In the genomic region with DNA sequence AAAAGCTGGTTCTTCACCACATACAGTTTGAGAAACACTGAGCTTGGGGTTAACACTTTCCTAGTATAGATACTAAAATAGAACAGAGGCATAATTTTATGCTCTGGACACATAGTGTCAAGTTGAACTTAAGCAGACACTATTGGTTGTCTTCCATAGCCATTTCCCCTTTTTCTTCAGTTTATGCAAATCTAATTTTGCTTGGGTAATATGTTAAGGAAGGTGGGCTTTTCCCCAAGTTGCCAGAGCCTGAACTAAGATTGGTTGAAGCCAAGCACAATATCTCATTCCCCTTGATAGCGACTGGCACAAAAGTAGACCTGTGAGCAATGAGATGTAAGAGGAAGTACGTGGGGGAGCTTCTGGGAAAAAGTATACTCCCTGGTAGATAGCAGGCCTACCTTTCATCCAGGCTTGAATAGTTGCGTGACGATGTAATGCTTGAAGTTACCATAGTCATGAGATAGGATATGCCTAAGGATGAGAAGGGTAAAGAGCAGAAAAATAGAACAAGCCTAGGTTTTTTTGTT, we compare ENCODE assay signal across 13 cellular contexts. TPM values are rescaled to one million over a fixed set of nuclear protein-coding genes. Genes with fewer than 3 reads are reported as not detected.
DNase-seq lines count a peak whose midpoint lies in the region; ATAC-seq and TF ChIP-seq lines count a peak whose summit lies in the region.
"Had no signal": no experiment of that assay in that cellular context is flagged by ENCODE, and none has a peak within 500 bp of the region (broad histone marks: within the 10 kb centered on the region; RNA-seq: fewer than 3 reads in every experiment).

No MANE protein-coding gene starts in this region.

- intact Hi-C loops in activated CD4-positive, alpha-beta T cell treated with anti-CD3 and anti-CD28 coated beads for 36 hours (cut with DNase I, micrococcal nuclease), result no loop called here

- H3K27ac Mint-ChIP-seq in natural killer cell treated with Interleukin-12 subunit alpha and Interleukin-12 subunit beta and Interleukin-15 and Interleukin-18, amount 100 ng/mL, for 72 hours, result peak overlapping the region; percentile 38 to 88
- no peak overlapping the region for H3K27ac Mint-ChIP-seq in activated CD4-positive, alpha-beta T cell treated with anti-CD3 and anti-CD28 coated beads for 36 hours

- peaks cover 14 to 17% of the 10 kb centered on the region in 2 donors for H3K4me1 Mint-ChIP-seq in natural killer cell treated with Interleukin-12 subunit alpha and Interleukin-12 subunit beta and Interleukin-15 and Interleukin-18, amount 100 ng/mL, for 72 hours (ENCODE audit: low read depth in 2 of 2)
- peaks cover 1% of the 10 kb centered on the region for H3K4me1 Mint-ChIP-seq in activated CD4-positive, alpha-beta T cell treated with anti-CD3 and anti-CD28 coated beads for 36 hours

- H3K9me3 Mint-ChIP-seq in natural killer cell treated with Interleukin-12 subunit alpha and Interleukin-12 subunit beta and Interleukin-15 and Interleukin-18, amount 100 ng/mL, for 72 hours, result no peaks in the 10 kb centered on the region
- H3K9me3 Mint-ChIP-seq in activated CD4-positive, alpha-beta T cell treated with anti-CD3 and anti-CD28 coated beads for 36 hours (ENCODE audit: low read depth), result no peaks in the 10 kb centered on the region

- H3K4me3 Mint-ChIP-seq in natural killer cell treated with Interleukin-12 subunit alpha and Interleukin-12 subunit beta and Interleukin-15 and Interleukin-18, amount 100 ng/mL, for 72 hours, result peak overlapping the region; percentile 11
- no peak overlapping the region for H3K4me3 Mint-ChIP-seq in activated CD4-positive, alpha-beta T cell treated with anti-CD3 and anti-CD28 coated beads for 36 hours

- in situ Hi-C loops in KBM-7 (cut with MboI; ENCODE audit: low pct_unique_long_range_greater_than_20kb, low sequenced_read_pairs), result no loop called here

- ATAC-seq in natural killer cell treated with Interleukin-12 subunit alpha and Interleukin-12 subunit beta and Interleukin-15 and Interleukin-18, amount 100 ng/mL, for 72 hours, result peak; percentile 72 to 86
- ATAC-seq in activated CD4-positive, alpha-beta T cell treated with anti-CD3 and anti-CD28 coated beads for 36 hours, result no peak
- ATAC-seq in HG03159 (IDR thresholded peaks at IDR 0.05; ENCODE audit: unreplicated experiment), result no peak
- ATAC-seq: left lobe of liver had no signal

- POLR2A ChIA-PET in activated CD4-positive, alpha-beta T cell treated with anti-CD3 and anti-CD28 coated beads for 36 hours (lab: Charles Lee), result no interaction called here

- peaks cover 5% of the 10 kb centered on the region for H3K36me3 Mint-ChIP-seq in natural killer cell treated with Interleukin-12 subunit alpha and Interleukin-12 subunit beta and Interleukin-15 and Interleukin-18, amount 100 ng/mL, for 72 hours
- peaks cover 9% of the 10 kb centered on the region for H3K36me3 Mint-ChIP-seq in activated CD4-positive, alpha-beta T cell treated with anti-CD3 and anti-CD28 coated beads for 36 hours (ENCODE audit: low read depth)

- no peaks in the 10 kb centered on the region for H3K27me3 Mint-ChIP-seq in natural killer cell treated with Interleukin-12 subunit alpha and Interleukin-12 subunit beta and Interleukin-15 and Interleukin-18, amount 100 ng/mL, for 72 hours
- no peaks in the 10 kb centered on the region for H3K27me3 Mint-ChIP-seq in activated CD4-positive, alpha-beta T cell treated with anti-CD3 and anti-CD28 coated beads for 36 hours

- DNase-seq in GM12865 (ENCODE audit: low read depth) (peak; percentile 22), KBM-7 (peak; percentile 86), cardiac fibroblast (ENCODE audit: low read depth in 2 of 2) (peak; percentile 42 to 61), NCI-H748 treated with DMSO at 0.1 percent for 48 hours (lab: John Stamatoyannopoulos, UW) (no peak)
- no peak for DNase-seq in natural killer cell treated with Interleukin-12 subunit alpha and Interleukin-12 subunit beta and Interleukin-15 and Interleukin-18, amount 100 ng/mL, for 72 hours (ENCODE audit: low spot score)
- DNase-seq in activated CD4-positive, alpha-beta T cell treated with anti-CD3 and anti-CD28 coated beads for 36 hours, result no peak
- no peak for DNase-seq in activated T-cell treated with anti-CD3 and anti-CD28 coated beads, Interleukin-2, amount 50 U/mL, for 48 hours
- DNase-seq: activated T-cell treated with anti-CD3 and anti-CD28 coated beads, Interleukin-2, amount 50 U/mL, for 1 hour; caudate nucleus; NCI-H69 had no signal

- CTCF ChIA-PET in activated CD4-positive, alpha-beta T cell treated with anti-CD3 and anti-CD28 coated beads for 36 hours (lab: Charles Lee), result interaction anchor here (1.0 kb wide), 1 partner anchor 11 kb away, joined by 4 read pairs; no protein-coding TSS in a partner anchor

- TF ChIP-seq CTCF in GM12865 (IDR thresholded peaks at IDR 0.05; ENCODE audit: insufficient read depth, low read depth, low read length, missing control alignments) (no peak), cardiac fibroblast (IDR thresholded peaks at IDR 0.05; ENCODE audit: low read depth, low read length) (no peak)

- H3K4me3 ChIP-seq in GM12865 (ENCODE audit: low read depth, low read length), result no peak overlapping the region
- no peak overlapping the region for H3K4me3 ChIP-seq in cardiac fibroblast (replicated peaks in 1 of 2; ENCODE audit: low read depth in 2 of 2, low read length in 2 of 2)

RNA-seq across cellular contexts. Expression of a gene that starts 4.5 kb away (rescaled TPM):
- 1 to 10 TPM; 3.6 to 4.1 TPM for total RNA-seq in natural killer cell treated with Interleukin-12 subunit alpha and Interleukin-12 subunit beta and Interleukin-15 and Interleukin-18, amount 100 ng/mL, for 72 hours
- 1 to 10 TPM; 1.4 to 1.7 TPM for total RNA-seq in activated CD4-positive, alpha-beta T cell treated with anti-CD3 and anti-CD28 coated beads for 36 hours

RNA-seq across cellular contexts. Expression of a gene that starts 12.3 kb away (rescaled TPM):
- 10 to 100 TPM; 98.7 to 99.9 TPM for total RNA-seq in natural killer cell treated with Interleukin-12 subunit alpha and Interleukin-12 subunit beta and Interleukin-15 and Interleukin-18, amount 100 ng/mL, for 72 hours
- 10 to 100 TPM; 69.5 to 82.8 TPM for total RNA-seq in activated CD4-positive, alpha-beta T cell treated with anti-CD3 and anti-CD28 coated beads for 36 hours

RNA-seq across cellular contexts. Expression of a gene that starts 37.9 kb away (rescaled TPM):
- total RNA-seq in natural killer cell treated with Interleukin-12 subunit alpha and Interleukin-12 subunit beta and Interleukin-15 and Interleukin-18, amount 100 ng/mL, for 72 hours, result not detected
- total RNA-seq in activated CD4-positive, alpha-beta T cell treated with anti-CD3 and anti-CD28 coated beads for 36 hours, result under 1 TPM; 0.25 to 0.67 TPM
- total RNA-seq: T-helper 2 cell treated with Interferon-gamma antibody and Interleukin-4, amounts not matched to agents 100 ng/mL and 5 ng/mL, for 36 hours had no signal

Comparison
In these comparisons a context has a peak if more than half of its experiments do, and no peak if none do; other contexts are left out.
1. DNase-seq: peak in GM12865 (single experiment), KBM-7 (single experiment) and cardiac fibroblast (2 of 2); none in natural killer cell treated with Interleukin-12 subunit alpha and Interleukin-12 subunit beta and Interleukin-15 and Interleukin-18, amount 100 ng/mL, for 72 hours (single experiment), NCI-H748 treated with DMSO at 0.1 percent for 48 hours (single experiment), activated CD4-positive, alpha-beta T cell treated with anti-CD3 and anti-CD28 coated beads for 36 hours (single experiment) and activated T-cell treated with anti-CD3 and anti-CD28 coated beads, Interleukin-2, amount 50 U/mL, for 48 hours (0 of 2).
2. ATAC-seq: peak in natural killer cell treated with Interleukin-12 subunit alpha and Interleukin-12 subunit beta and Interleukin-15 and Interleukin-18, amount 100 ng/mL, for 72 hours (2 of 2); none in activated CD4-positive, alpha-beta T cell treated with anti-CD3 and anti-CD28 coated beads for 36 hours (single experiment) and HG03159 (single experiment).